Comparison of ENCODE assay signal across 9 cellular contexts in the genomic region with DNA sequence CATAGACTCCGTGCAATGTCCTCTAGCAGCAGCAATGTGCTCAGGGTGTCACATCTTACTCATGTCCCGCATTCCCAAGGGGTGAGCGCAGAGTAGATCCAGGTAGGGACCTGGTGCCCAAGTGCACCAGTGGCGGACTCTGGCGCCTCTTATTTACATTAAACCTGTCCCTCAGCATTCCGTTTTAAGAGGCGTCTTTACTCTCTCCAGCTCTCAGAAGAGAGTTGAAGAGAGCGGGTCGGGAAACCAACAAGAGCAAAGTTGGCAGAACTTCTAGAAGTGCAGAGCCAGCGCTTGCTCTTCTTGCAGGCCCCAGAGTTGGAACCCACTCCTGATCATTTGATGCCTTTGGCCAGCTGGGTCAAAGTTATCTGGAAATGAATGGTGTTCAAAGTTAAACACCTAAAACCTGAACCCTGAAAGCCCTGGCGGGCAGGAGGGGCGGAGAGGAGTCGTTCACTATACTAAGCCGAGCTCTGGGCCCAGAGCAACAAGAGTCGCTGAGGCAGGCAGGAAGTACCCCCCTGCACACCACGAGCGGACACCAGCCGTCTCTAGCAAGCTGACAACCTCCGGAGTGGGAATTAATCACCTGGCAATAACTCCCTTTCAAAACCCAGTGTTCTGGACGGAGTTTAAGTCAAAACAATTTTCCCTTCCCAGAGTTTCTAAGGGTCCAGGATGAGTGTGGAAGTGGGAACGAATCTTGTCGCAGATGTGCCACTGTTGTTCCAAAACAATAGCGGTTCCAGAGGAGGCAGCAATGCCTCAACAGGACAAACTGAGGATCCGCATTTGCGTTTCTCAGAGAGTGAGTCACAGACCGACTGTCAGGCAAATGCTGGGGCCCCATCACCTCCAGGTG.
DNase-seq lines count a peak whose midpoint lies in the region; ATAC-seq and TF ChIP-seq lines count a peak whose summit lies in the region.
"Had no signal": no experiment of that assay in that cellular context is flagged by ENCODE, and none has a peak within 500 bp of the region (broad histone marks: within the 10 kb centered on the region; RNA-seq: fewer than 3 reads in every experiment).

No MANE protein-coding gene starts in this region.

- H3K36me3 Mint-ChIP-seq in T-helper 17 cell (ENCODE audit: low read depth), result no peaks in the 10 kb centered on the region

- no peak overlapping the region for H2AFZ ChIP-seq in osteoblast (ENCODE audit: low read length)

- peaks cover 52% of the 10 kb centered on the region for H3K27me3 ChIP-seq in osteoblast (ENCODE audit: insufficient read depth, low read length)
- no peaks in the 10 kb centered on the region for H3K27me3 ChIP-seq in aorta (ENCODE audit: control insufficient read depth in 1 of 2, insufficient read depth in 2 of 2, low read length in 1 of 2)
- H3K27me3 ChIP-seq: MG63 had no signal

- H4K20me1 ChIP-seq in osteoblast (ENCODE audit: insufficient read depth, low read length), result no peaks in the 10 kb centered on the region

- no peak for TF ChIP-seq CTCF in fibroblast of the aortic adventitia (IDR thresholded peaks at IDR 0.05; ENCODE audit: insufficient read depth, low read length)
- no peak for TF ChIP-seq CTCF in osteoblast (IDR thresholded peaks at IDR 0.05; ENCODE audit: extremely low read depth, low read depth, low read length)
- TF ChIP-seq CTCF in mucosa of descending colon (IDR thresholded peaks at IDR 0.05), result no peak

- H3K4me2 ChIP-seq in osteoblast (ENCODE audit: insufficient read depth, low read length), result peak overlapping the region; percentile 40

- no peak overlapping the region for H3K27ac Mint-ChIP-seq in T-helper 17 cell

- peak overlapping the region; percentile 34 for H3K4me3 Mint-ChIP-seq in T-helper 17 cell

- ATAC-seq in T-helper 17 cell (no peak), mucosa of descending colon (no peak), GM18867 (IDR thresholded peaks at IDR 0.05; ENCODE audit: unreplicated experiment) (no peak), HG02884 (IDR thresholded peaks at IDR 0.05; ENCODE audit: unreplicated experiment) (no peak), aorta (ENCODE audit: low FRiP score) (no peak)

- H3K4me3 ChIP-seq in fibroblast of the aortic adventitia (ENCODE audit: low read depth, low read length) (peak overlapping the region; percentile 41), osteoblast (ENCODE audit: insufficient read depth, low read length) (peak overlapping the region; percentile 20), mucosa of descending colon (no peak overlapping the region), aorta (ENCODE audit: low read length in 2 of 2) (peak overlapping the region in 1 of 2 donors; percentile 0)
- H3K4me3 ChIP-seq: MG63 had no signal

- intact Hi-C loops in mucosa of descending colon (cut with DNase I, micrococcal nuclease) (no loop called here), aorta (cut with DNase I) (loop anchor here (10.0 kb wide), 2 partner anchors 539 to 731 kb away; a partner anchor contains a TSS)

- no peak overlapping the region for H3K27ac ChIP-seq in osteoblast (ENCODE audit: low read depth, low read length)
- no peak overlapping the region for H3K27ac ChIP-seq in aorta (ENCODE audit: low read depth in 1 of 2, low read length in 2 of 2)

- H3K4me1 ChIP-seq in osteoblast (ENCODE audit: insufficient read depth, low read length) (peaks cover 19% of the 10 kb centered on the region), mucosa of descending colon (ENCODE audit: low read depth) (peaks cover 5% of the 10 kb centered on the region), aorta (ENCODE audit: control insufficient read depth in 1 of 2, insufficient read depth in 2 of 2, low read length in 2 of 2) (no peaks in the 10 kb centered on the region)

- H3K36me3 ChIP-seq in osteoblast (ENCODE audit: insufficient read depth, low read length), result no peaks in the 10 kb centered on the region
- H3K36me3 ChIP-seq in mucosa of descending colon (ENCODE audit: low read depth), result no peaks in the 10 kb centered on the region
- H3K36me3 ChIP-seq in aorta (ENCODE audit: control insufficient read depth in 1 of 2, insufficient read depth in 2 of 2, low read length in 1 of 2), result no peaks in the 10 kb centered on the region
- H3K36me3 ChIP-seq: MG63 had no signal

- H3K9me3 ChIP-seq in T-helper 17 cell (ENCODE audit: control insufficient read depth, low read length, poor library complexity, severe bottlenecking) (peaks cover 7% of the 10 kb centered on the region), osteoblast (ENCODE audit: low read depth, low read length) (no peaks in the 10 kb centered on the region), mucosa of descending colon (no peaks in the 10 kb centered on the region), aorta (ENCODE audit: control insufficient read depth, low read length) (no peaks in the 10 kb centered on the region)
- H3K9me3 ChIP-seq: MG63 had no signal

- 28 to 34% methylated on average over 26 of the region's 26 CpGs for WGBS in aorta, 2 donors

- H3K27me3 Mint-ChIP-seq in T-helper 17 cell, result peaks cover 37% of the 10 kb centered on the region

- no peaks in the 10 kb centered on the region for H3K79me2 ChIP-seq in osteoblast (ENCODE audit: insufficient read depth, low read length)

- in situ Hi-C loops in G401 (cut with HindIII; ENCODE audit: low sequenced_read_pairs), result loop anchor here (25.0 kb wide), 1 partner anchor 541 kb away; no protein-coding TSS in a partner anchor

- DNase-seq in G401 (ENCODE audit: low spot score) (peak; percentile 70), T-helper 17 cell (no peak), fibroblast of the aortic adventitia (ENCODE audit: low read depth) (no peak), osteoblast (ENCODE audit: insufficient read length, low spot score, missing footprints) (peak; percentile 50), mucosa of descending colon (no peak), aorta (no peak)
- DNase-seq: MG63 had no signal

- peaks cover 9% of the 10 kb centered on the region for H3K4me1 Mint-ChIP-seq in T-helper 17 cell

Comparison
In these comparisons a context has a peak if more than half of its experiments do, and no peak if none do; other contexts are left out.
1. DNase-seq: peak in G401 (single experiment) and osteoblast (single experiment); none in T-helper 17 cell (0 of 3), fibroblast of the aortic adventitia (single experiment), mucosa of descending colon (0 of 3) and aorta (0 of 2).
2. intact Hi-C loops: an anchor here in aorta (10.0 kb wide); none called in mucosa of descending colon.